ENCODE assay signal across 33 cellular contexts in genomic region chr4:125722009-125722408, GRCh38.
"Had no signal": no experiment of that assay in that cellular context is flagged by ENCODE, and none has a peak within 500 bp of the region (broad histone marks: within the 10 kb centered on the region; RNA-seq: fewer than 3 reads in every experiment).

No MANE protein-coding gene starts in this region.

- H3K4me1 Mint-ChIP-seq: naive thymus-derived CD8-positive, alpha-beta T cell; stimulated activated memory B cell treated with anti-CD40 and anti-IgM and Interleukin-4, amounts not matched to agents 10 μg/mL and 1 μg/mL and 100 μg/mL, for 72 hours; stimulated activated naive CD8-positive, alpha-beta T cell treated with anti-CD3 and anti-CD28 coated beads, Interleukin-15, amount 100 ng/mL, for 72 hours had no signal

- H3K4me1 ChIP-seq: parathyroid adenoma, psoas muscle, spleen, suprapubic skin, testis, tibial artery, transverse colon, upper lobe of right lung, uterus had no signal

- H3K79me2 ChIP-seq: parathyroid adenoma had no signal

- ATAC-seq: naive thymus-derived CD8-positive, alpha-beta T cell; natural killer cell treated with Interleukin-12 subunit alpha and Interleukin-12 subunit beta and Interleukin-15 and Interleukin-18, amount 100 ng/mL, for 72 hours; psoas muscle; right cardiac atrium; sciatic nerve; stimulated activated memory B cell treated with anti-CD40 and anti-IgM and Interleukin-4, amounts not matched to agents 10 μg/mL and 1 μg/mL and 100 μg/mL, for 72 hours; stimulated activated naive CD8-positive, alpha-beta T cell treated with anti-CD3 and anti-CD28 coated beads, Interleukin-15, amount 100 ng/mL, for 72 hours; stimulated activated naive CD8-positive, alpha-beta T cell treated with anti-CD3 and anti-CD28 coated beads, Interleukin-15, Interleukin-2, amounts not matched to agents 100 U/mL and 50 U/mL, for 24 hours; upper lobe of right lung had no signal

- H2AFZ ChIP-seq: parathyroid adenoma had no signal

- H3K27ac Mint-ChIP-seq: naive thymus-derived CD8-positive, alpha-beta T cell; natural killer cell treated with Interleukin-12 subunit alpha and Interleukin-12 subunit beta and Interleukin-15 and Interleukin-18, amount 100 ng/mL, for 72 hours; nephron progenitor cell; stimulated activated memory B cell treated with anti-CD40 and anti-IgM and Interleukin-4, amounts not matched to agents 10 μg/mL and 1 μg/mL and 100 μg/mL, for 72 hours; stimulated activated naive CD8-positive, alpha-beta T cell treated with anti-CD3 and anti-CD28 coated beads, Interleukin-15, amount 100 ng/mL, for 72 hours; type B pancreatic cell had no signal

- H3K4me3 ChIP-seq: ovary, psoas muscle, skin epidermis, smooth muscle cell, spleen, suprapubic skin, testis, tibial artery, transverse colon, upper lobe of right lung, uterus had no signal

- H3K27me3 Mint-ChIP-seq: naive thymus-derived CD8-positive, alpha-beta T cell; progenitor cell of endocrine pancreas; stimulated activated memory B cell treated with anti-CD40 and anti-IgM and Interleukin-4, amounts not matched to agents 10 μg/mL and 1 μg/mL and 100 μg/mL, for 72 hours; stimulated activated naive CD8-positive, alpha-beta T cell treated with anti-CD3 and anti-CD28 coated beads, Interleukin-15, amount 100 ng/mL, for 72 hours; type B pancreatic cell had no signal

- H3K27ac ChIP-seq: neutrophil, ovary, parathyroid adenoma, psoas muscle, skin epidermis, spleen, suprapubic skin, testis, tibial artery, transverse colon, upper lobe of right lung, uterus had no signal

- H3K9me3 ChIP-seq: neutrophil, ovary, psoas muscle, suprapubic skin, testis, tibial artery, transverse colon, upper lobe of right lung, uterus had no signal

- DNase-seq: naive thymus-derived CD8-positive, alpha-beta T cell; nephron progenitor cell; nucleus accumbens; ovary; posterior cingulate gyrus; psoas muscle; right cardiac atrium; spleen; stimulated activated CD4-positive, alpha-beta T cell treated with anti-CD3 and anti-CD28 coated beads, Interleukin-12 subunit alpha, Interleukin-12 subunit beta, amount 100 ng/mL, for 4 hours; stimulated activated CD4-positive, alpha-beta T cell treated with anti-CD3 and anti-CD28 coated beads, Interleukin-1b, Interleukin-23, amount 100 ng/mL, for 48 hours; stimulated activated CD4-positive, alpha-beta T cell treated with anti-CD3 and anti-CD28 coated beads, Interleukin-4, amount 100 ng/mL, for 1 hour; stimulated activated CD4-positive, alpha-beta T cell treated with anti-CD3 and anti-CD28 coated beads, Interleukin-4, amount 100 ng/mL, for 4 hours; stimulated activated CD8-positive, alpha-beta memory T cell treated with anti-CD3 and anti-CD28 coated beads, Interleukin-4, amount 100 ng/mL, for 48 hours; stimulated activated naive CD4-positive, alpha-beta T cell; stimulated activated naive CD8-positive, alpha-beta T cell treated with anti-CD3 and anti-CD28 coated beads, Interleukin-15, amount 100 ng/mL, for 72 hours; stimulated activated naive CD8-positive, alpha-beta T cell treated with anti-CD3 and anti-CD28 coated beads, Interleukin-15, Interleukin-2, amounts not matched to agents 100 U/mL and 50 U/mL, for 24 hours; substantia nigra; testis; tibial artery; transverse colon; upper lobe of right lung; uterus had no signal

- H3K36me3 Mint-ChIP-seq: naive thymus-derived CD8-positive, alpha-beta T cell; natural killer cell treated with Interleukin-12 subunit alpha and Interleukin-12 subunit beta and Interleukin-15 and Interleukin-18, amount 100 ng/mL, for 72 hours; stimulated activated memory B cell treated with anti-CD40 and anti-IgM and Interleukin-4, amounts not matched to agents 10 μg/mL and 1 μg/mL and 100 μg/mL, for 72 hours; type B pancreatic cell had no signal

- H3K36me3 ChIP-seq: neutrophil, ovary, spleen, suprapubic skin, tibial artery, transverse colon, upper lobe of right lung, uterus had no signal

- H3K9ac ChIP-seq: parathyroid adenoma had no signal

- H3K9me3 Mint-ChIP-seq: stimulated activated memory B cell treated with anti-CD40 and anti-IgM and Interleukin-4, amounts not matched to agents 10 μg/mL and 1 μg/mL and 100 μg/mL, for 72 hours; stimulated activated naive CD8-positive, alpha-beta T cell treated with anti-CD3 and anti-CD28 coated beads, Interleukin-15, amount 100 ng/mL, for 72 hours; type B pancreatic cell had no signal

- H3K4me2 ChIP-seq: smooth muscle cell had no signal

- H3K27me3 ChIP-seq: neutrophil, ovary, spleen, suprapubic skin, testis, tibial artery, transverse colon, upper lobe of right lung, uterus had no signal

- H3K4me3 Mint-ChIP-seq: naive thymus-derived CD8-positive, alpha-beta T cell; natural killer cell treated with Interleukin-12 subunit alpha and Interleukin-12 subunit beta and Interleukin-15 and Interleukin-18, amount 100 ng/mL, for 72 hours; nephron progenitor cell; neural crest cell; stimulated activated memory B cell treated with anti-CD40 and anti-IgM and Interleukin-4, amounts not matched to agents 10 μg/mL and 1 μg/mL and 100 μg/mL, for 72 hours; stimulated activated naive CD8-positive, alpha-beta T cell treated with anti-CD3 and anti-CD28 coated beads, Interleukin-15, amount 100 ng/mL, for 72 hours; type B pancreatic cell had no signal
